14 cellular contexts compared by ENCODE assay signal in genomic region chr16:83002351-83003334, GRCh38.
DNase-seq lines count a peak whose midpoint lies in the region; TF ChIP-seq lines count a peak whose summit lies in the region.
"Had no signal": no experiment of that assay in that cellular context is flagged by ENCODE, and none has a peak within 500 bp of the region (broad histone marks: within the 10 kb centered on the region; RNA-seq: fewer than 3 reads in every experiment).

No MANE protein-coding gene starts in this region.

- H3K4me1 ChIP-seq in SJSA1 (replicated peaks) (peaks cover 43% of the 10 kb centered on the region), H9 (ENCODE audit: insufficient read depth, low read length) (no peaks in the 10 kb centered on the region)
- H3K4me1 ChIP-seq: BLaER1 treated with 17β-estradiol and CSF1 and Interleukin-3, amounts not matched to agents 10 nM and 100 nM had no signal

- no peaks in the 10 kb centered on the region for H3K79me1 ChIP-seq in H9 (ENCODE audit: insufficient read depth, low read depth, low read length, poor library complexity, severe bottlenecking)

- no peak overlapping the region for H3K18ac ChIP-seq in H9 (ENCODE audit: insufficient read length, low read depth, low read length)

- no peak for TF ChIP-seq CTCF in H9 (conservative IDR thresholded peaks at IDR 0.05)

- no peak overlapping the region for H4K91ac ChIP-seq in H9 (ENCODE audit: insufficient read length, low read depth, low read length)

- no peak overlapping the region for H3T11ph ChIP-seq in H9 (ENCODE audit: low read length)

- H3K27ac ChIP-seq in SJSA1 (peak overlapping the region; percentile 14), H9 (ENCODE audit: insufficient read length, low read depth, low read length) (no peak overlapping the region)
- H3K27ac ChIP-seq: BLaER1 treated with 17β-estradiol and CSF1 and Interleukin-3, amounts not matched to agents 10 nM and 100 nM; cardiac muscle cell had no signal

- no peaks in the 10 kb centered on the region; a peak in 1 of 5 replicates for H3K9me3 Mint-ChIP-seq in H9

- H3K36me3 ChIP-seq in SJSA1: no peaks in the 10 kb centered on the region
- H3K36me3 ChIP-seq: BLaER1 treated with 17β-estradiol and CSF1 and Interleukin-3, amounts not matched to agents 10 nM and 100 nM; cardiac muscle cell had no signal

- no peak overlapping the region for H2BK12ac ChIP-seq in H9 (ENCODE audit: insufficient read length, low read depth, low read length)

- H2BK120ac ChIP-seq in H9 (ENCODE audit: low read depth, low read length, poor library complexity, severe bottlenecking): no peak overlapping the region

- no peak overlapping the region for H3K27ac Mint-ChIP-seq in H9
- H3K27ac Mint-ChIP-seq: T-cell, WTC11 had no signal

- no peak overlapping the region for H3K4ac ChIP-seq in H9 (ENCODE audit: low read depth, low read length)

- H3K23me2 ChIP-seq in H9 (ENCODE audit: insufficient read length, low read depth, low read length, poor library complexity, severe bottlenecking): no peaks in the 10 kb centered on the region

- H3K36me3 Mint-ChIP-seq in H9 (ENCODE audit: insufficient read depth in 1 of 3, low read depth in 3 of 3): no peaks in the 10 kb centered on the region
- H3K36me3 Mint-ChIP-seq: naive thymus-derived CD8-positive, alpha-beta T cell; T-cell; WTC11 had no signal

- no CpG with 5 or more reads among the region's 8 CpGs for WGBS in H9 (ENCODE audit: extremely low coverage, insufficient read length, low lambda C conversion rate)

- H3K9ac ChIP-seq in H9 (ENCODE audit: extremely low read depth, insufficient read length, low read length): no peak overlapping the region
- H3K9ac ChIP-seq: BLaER1 treated with 17β-estradiol and CSF1 and Interleukin-3, amounts not matched to agents 10 nM and 100 nM had no signal

- H3K4me3 ChIP-seq in SJSA1: no peak overlapping the region
- H3K4me3 ChIP-seq: BLaER1 treated with 17β-estradiol and CSF1 and Interleukin-3, amounts not matched to agents 10 nM and 100 nM; cardiac muscle cell had no signal

- H4K5ac ChIP-seq in H9 (ENCODE audit: insufficient read length, low read depth, low read length): no peak overlapping the region

- no peak overlapping the region for H2AK5ac ChIP-seq in H9 (ENCODE audit: insufficient read length, low read length)

- H4K20me1 ChIP-seq in H9 (ENCODE audit: control insufficient read depth, insufficient read depth, insufficient read length): no peaks in the 10 kb centered on the region
- H4K20me1 ChIP-seq: BLaER1 treated with 17β-estradiol and CSF1 and Interleukin-3, amounts not matched to agents 10 nM and 100 nM had no signal

- H3K9me3 ChIP-seq in SJSA1 (replicated peaks) (no peaks in the 10 kb centered on the region), H9 (ENCODE audit: control insufficient read depth, low read depth, low read length) (no peaks in the 10 kb centered on the region)

- H2BK15ac ChIP-seq in H9 (ENCODE audit: low read depth, low read length): no peak overlapping the region

- no peak overlapping the region for H3K14ac ChIP-seq in H9 (ENCODE audit: insufficient read depth, low read length)

- H3K56ac ChIP-seq in H9 (ENCODE audit: insufficient read length, low read depth, low read length): no peak overlapping the region

- no peak overlapping the region for H3K23ac ChIP-seq in H9 (ENCODE audit: insufficient read length, low read depth, low read length)

- DNase-seq in COLO668 (lab: John Stamatoyannopoulos, UW; ENCODE audit: unreplicated experiment): peak; percentile 60
- peak; percentile 1 for DNase-seq in HT-29 (ENCODE audit: low spot score)
- peak; percentile 61 to 80 for DNase-seq in SJSA1 (ENCODE audit: low read depth in 1 of 2, low spot score in 2 of 2)
- peak; percentile 19 for DNase-seq in iris pigment epithelial cell (ENCODE audit: low read depth)
- DNase-seq in T-helper 2 cell: no peak
- DNase-seq in H9: no peak
- DNase-seq in C1 segment of cervical spinal cord (lab: John Stamatoyannopoulos, UW): no peak
- no peak for DNase-seq in posterior vena cava (ENCODE audit: low spot score)
- DNase-seq: naive thymus-derived CD8-positive, alpha-beta T cell; NCI-H2227 treated with DMSO at 0.1 percent for 48 hours; T-cell had no signal

- peaks cover 6 to 8% of the 10 kb centered on the region in 2 experiments; a peak in 3 of 4 replicates for H3K4me1 Mint-ChIP-seq in H9
- H3K4me1 Mint-ChIP-seq: naive thymus-derived CD8-positive, alpha-beta T cell; T-cell had no signal

- H3K79me2 ChIP-seq in H9 (ENCODE audit: insufficient read depth, low read length): no peaks in the 10 kb centered on the region

- no peak overlapping the region for H2BK5ac ChIP-seq in H9 (ENCODE audit: insufficient read length, low read length)

- intact Hi-C loops in posterior vena cava (cut with DNase I): no loop called here

- H3K4me2 ChIP-seq in H9 (ENCODE audit: insufficient read depth, insufficient read length, low read length): no peak overlapping the region
- H3K4me2 ChIP-seq: BLaER1 treated with 17β-estradiol and CSF1 and Interleukin-3, amounts not matched to agents 10 nM and 100 nM had no signal

- H4K8ac ChIP-seq in H9 (replicated peaks; ENCODE audit: insufficient read length, low read depth, low read length): no peak overlapping the region

- H3K27me3 Mint-ChIP-seq in H9 (ENCODE audit: low read depth): no peaks in the 10 kb centered on the region
- H3K27me3 Mint-ChIP-seq: T-cell had no signal

- no peak overlapping the region for H2AFZ ChIP-seq in H9 (ENCODE audit: low read length)

- H3K27me3 ChIP-seq in SJSA1 (replicated peaks) (no peaks in the 10 kb centered on the region), H9 (ENCODE audit: insufficient read depth, low read length) (no peaks in the 10 kb centered on the region)
- H3K27me3 ChIP-seq: cardiac muscle cell had no signal

- no peak overlapping the region for H3K4me3 Mint-ChIP-seq in H9
- H3K4me3 Mint-ChIP-seq: naive thymus-derived CD8-positive, alpha-beta T cell; T-cell; WTC11 had no signal

- H2BK20ac ChIP-seq in H9 (ENCODE audit: low read depth, low read length, poor library complexity, severe bottlenecking): no peak overlapping the region

Comparison
In these comparisons a context has a peak if more than half of its experiments do, and no peak if none do; other contexts are left out.
1. DNase-seq: peak in COLO668 (single experiment), HT-29 (single experiment), SJSA1 (2 of 2) and iris pigment epithelial cell (single experiment); none in T-helper 2 cell (0 of 5), H9 (single experiment), C1 segment of cervical spinal cord (0 of 14) and posterior vena cava (single experiment).